ENCODE assay signal across 14 cellular contexts in genomic region chr9:16628421-16628820, GRCh38.
DNase-seq lines count a peak whose midpoint lies in the region; TF ChIP-seq lines count a peak whose summit lies in the region.
"Had no signal": no experiment of that assay in that cellular context is flagged by ENCODE, and none has a peak within 500 bp of the region (broad histone marks: within the 10 kb centered on the region; RNA-seq: fewer than 3 reads in every experiment).

No MANE protein-coding gene starts in this region.

- TF ChIP-seq CTCF in Loucy (conservative IDR thresholded peaks at IDR 0.05; ENCODE audit: low read length) (no peak), osteoblast (IDR thresholded peaks at IDR 0.05; ENCODE audit: extremely low read depth, low read depth, low read length) (no peak), GM20000 (IDR thresholded peaks at IDR 0.05; ENCODE audit: extremely low read depth, missing control alignments) (no peak)

- no peaks in the 10 kb centered on the region for H3K9me2 ChIP-seq in Loucy (replicated peaks; ENCODE audit: low read depth, low read length)

- no peaks in the 10 kb centered on the region for H3K79me2 ChIP-seq in Loucy (ENCODE audit: insufficient read depth, low read length)
- H3K79me2 ChIP-seq in osteoblast (ENCODE audit: insufficient read depth, low read length), result peaks cover 53% of the 10 kb centered on the region
- H3K79me2 ChIP-seq: parathyroid adenoma had no signal

- peak overlapping the region in 5 of 11 experiments; percentile 6 to 62 (median 61); a peak in 5 of 22 replicates for H3K27ac ChIP-seq in BLaER1 treated with 17β-estradiol and CSF1 and Interleukin-3, amounts not matched to agents 10 nM and 100 nM
- peak overlapping the region; percentile 91 for H3K27ac ChIP-seq in osteoblast (ENCODE audit: low read depth, low read length)
- H3K27ac ChIP-seq: adrenal gland, dorsolateral prefrontal cortex, parathyroid adenoma had no signal

- DNase-seq in fibroblast of gingiva (ENCODE audit: low read depth), result peak; percentile 18
- peak; percentile 15 for DNase-seq in osteoblast (ENCODE audit: insufficient read length, low spot score, missing footprints)
- no peak for DNase-seq in activated naive CD4-positive, alpha-beta T cell treated with Interleukin-2 at 50 U/mL for 16 hours
- DNase-seq in NCI-H1105 (lab: John Stamatoyannopoulos, UW), result no peak
- DNase-seq in HUDEP-2 (lab: John Stamatoyannopoulos, UW; ENCODE audit: unreplicated experiment in 76 of 76), result no peak
- DNase-seq in GM20000 (ENCODE audit: low spot score), result no peak
- DNase-seq: activated CD4-positive, alpha-beta T cell treated with anti-CD3 and anti-CD28 coated beads, Interleukin-2, amount 10 ng/mL, durations not matched to agents 7 days and 5 days; activated T-cell treated with anti-CD3 and anti-CD28 coated beads, Interleukin-2, amount 50 U/mL, for 48 hours; adrenal gland; DMS79; dorsolateral prefrontal cortex had no signal

- H3K36me3 ChIP-seq in BLaER1 treated with 17β-estradiol and CSF1 and Interleukin-3, amounts not matched to agents 10 nM and 100 nM, result no peaks in the 10 kb centered on the region
- H3K36me3 ChIP-seq in Loucy (ENCODE audit: insufficient read depth, low read length) (no peaks in the 10 kb centered on the region), osteoblast (ENCODE audit: insufficient read depth, low read length) (no peaks in the 10 kb centered on the region)
- H3K36me3 ChIP-seq: adrenal gland had no signal

- no peak overlapping the region for H3K4me3 ChIP-seq in BLaER1 treated with 17β-estradiol and CSF1 and Interleukin-3, amounts not matched to agents 10 nM and 100 nM
- no peak overlapping the region for H3K4me3 ChIP-seq in Loucy (ENCODE audit: low read length, poor library complexity, severe bottlenecking)
- H3K4me3 ChIP-seq in osteoblast (ENCODE audit: insufficient read depth, low read length), result peak overlapping the region; percentile 58
- H3K4me3 ChIP-seq: adrenal gland, dorsolateral prefrontal cortex had no signal

- H3K4me2 ChIP-seq in BLaER1 treated with 17β-estradiol and CSF1 and Interleukin-3, amounts not matched to agents 10 nM and 100 nM, result peak overlapping the region; percentile 15 to 89 (median 78); a peak in 21 of 22 replicates
- H3K4me2 ChIP-seq in Loucy (ENCODE audit: low read depth, low read length, poor library complexity, severe bottlenecking) (peak overlapping the region; percentile 32), osteoblast (ENCODE audit: insufficient read depth, low read length) (peak overlapping the region; percentile 85)

- peaks cover 0 to 9% (median 0%) of the 10 kb centered on the region in 11 experiments; a peak in 2 of 22 replicates for H3K9me3 ChIP-seq in BLaER1 treated with 17β-estradiol and CSF1 and Interleukin-3, amounts not matched to agents 10 nM and 100 nM (replicated peaks in 1 of 11)
- H3K9me3 ChIP-seq in Loucy (ENCODE audit: insufficient read depth, low read depth, low read length) (no peaks in the 10 kb centered on the region), osteoblast (ENCODE audit: low read depth, low read length) (no peaks in the 10 kb centered on the region)
- H3K9me3 ChIP-seq: adrenal gland had no signal

- H4K20me1 ChIP-seq in BLaER1 treated with 17β-estradiol and CSF1 and Interleukin-3, amounts not matched to agents 10 nM and 100 nM, result peaks cover 0 to 32% (median 0%) of the 10 kb centered on the region in 11 experiments; a peak in 1 of 22 replicates
- no peaks in the 10 kb centered on the region for H4K20me1 ChIP-seq in Loucy (ENCODE audit: insufficient read depth, low read length, poor library complexity, severe bottlenecking)
- no peaks in the 10 kb centered on the region for H4K20me1 ChIP-seq in osteoblast (ENCODE audit: insufficient read depth, low read length)

- peaks cover 44 to 64% (median 56%) of the 10 kb centered on the region in 10 experiments for H3K4me1 ChIP-seq in BLaER1 treated with 17β-estradiol and CSF1 and Interleukin-3, amounts not matched to agents 10 nM and 100 nM
- H3K4me1 ChIP-seq in Loucy (ENCODE audit: insufficient read depth, low read length, poor library complexity, severe bottlenecking) (peaks cover 60% of the 10 kb centered on the region), osteoblast (ENCODE audit: insufficient read depth, low read length) (peaks cover 45% of the 10 kb centered on the region)
- H3K4me1 ChIP-seq: adrenal gland had no signal

- 0 out of 2 replicates have a peak, but pooled peaks cover 2% of the 10 kb centered on the region for H3F3A ChIP-seq in Loucy (ENCODE audit: low read depth)

- H3K27me3 ChIP-seq in BLaER1 treated with 17β-estradiol and CSF1 and Interleukin-3, amounts not matched to agents 10 nM and 100 nM, result peaks cover 0 to 11% (median 0%) of the 10 kb centered on the region in 11 experiments; a peak in 2 of 22 replicates
- no peaks in the 10 kb centered on the region for H3K27me3 ChIP-seq in Loucy (ENCODE audit: insufficient read depth, low read length, poor library complexity, severe bottlenecking)
- H3K27me3 ChIP-seq in osteoblast (ENCODE audit: insufficient read depth, low read length), result no peaks in the 10 kb centered on the region
- H3K27me3 ChIP-seq: adrenal gland had no signal

- peak overlapping the region; percentile 67 for H2AFZ ChIP-seq in Loucy (ENCODE audit: low read length)
- H2AFZ ChIP-seq in osteoblast (ENCODE audit: low read length), result peak overlapping the region; percentile 2
- H2AFZ ChIP-seq: parathyroid adenoma had no signal

- H3K9ac ChIP-seq in BLaER1 treated with 17β-estradiol and CSF1 and Interleukin-3, amounts not matched to agents 10 nM and 100 nM, result 0 out of 22 replicates have a peak overlapping the region, but pooled peaks of 3 of the 11 experiments have one; percentile 5 to 29 (median 11)
- peak overlapping the region; percentile 16 for H3K9ac ChIP-seq in Loucy (ENCODE audit: low read depth, low read length, poor library complexity, severe bottlenecking)
- H3K9ac ChIP-seq: parathyroid adenoma had no signal

Comparison
In these comparisons a context has a peak if more than half of its experiments do, and no peak if none do; other contexts are left out.
1. H3K4me2 ChIP-seq: peak in every context shown above with its lines; median percentile 85 in osteoblast; 78 in BLaER1 treated with 17β-estradiol and CSF1 and Interleukin-3, amounts not matched to agents 10 nM and 100 nM; 32 in Loucy.
2. DNase-seq: peak in fibroblast of gingiva (single experiment) and osteoblast (single experiment); none in activated naive CD4-positive, alpha-beta T cell treated with Interleukin-2 at 50 U/mL for 16 hours (single experiment), NCI-H1105 (single experiment), HUDEP-2 (0 of 76) and GM20000 (single experiment).